21 cellular contexts compared by ENCODE assay signal in the genomic region with DNA sequence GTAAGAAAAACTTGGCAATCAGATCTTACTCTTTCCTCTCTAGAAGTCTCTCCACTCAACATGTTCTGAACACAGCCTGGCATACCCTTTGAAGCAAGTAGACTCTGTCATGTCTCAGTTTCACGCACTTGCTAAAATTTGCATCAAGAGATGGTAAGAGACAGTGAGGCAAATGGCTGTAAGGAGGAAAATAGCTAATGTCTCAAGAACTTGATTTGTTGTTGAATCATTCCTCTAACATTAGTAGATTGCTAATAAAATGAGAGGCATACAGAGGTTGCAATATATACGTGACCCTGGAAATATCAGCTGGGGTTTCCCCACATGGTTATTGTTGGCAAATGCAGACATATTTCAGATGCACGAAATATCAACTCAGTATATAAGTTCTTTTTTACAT. TPM values are rescaled to one million over a fixed set of nuclear protein-coding genes. Genes with fewer than 3 reads are reported as not detected.
DNase-seq lines count a peak whose midpoint lies in the region; ATAC-seq and TF ChIP-seq lines count a peak whose summit lies in the region.
"Had no signal": no experiment of that assay in that cellular context is flagged by ENCODE, and none has a peak within 500 bp of the region (broad histone marks: within the 10 kb centered on the region; RNA-seq: fewer than 3 reads in every experiment).

No MANE protein-coding gene starts in this region.

- H3K4me3 ChIP-seq in breast epithelium (no peak overlapping the region), cardiac fibroblast (replicated peaks in 1 of 2; ENCODE audit: low read depth in 2 of 2, low read length in 2 of 2) (no peak overlapping the region), fibroblast of the aortic adventitia (ENCODE audit: low read depth, low read length) (no peak overlapping the region), smooth muscle cell (no peak overlapping the region)
- H3K4me3 ChIP-seq: BLaER1 had no signal

- intact Hi-C loops in MCF 10A (cut with micrococcal nuclease) = no loop called here
- intact Hi-C loops in breast epithelium (cut with DNase I; ENCODE audit: low total_unique reads) = no loop called here

- TF ChIP-seq POLR2A in breast epithelium (IDR thresholded peaks at IDR 0.05) = no peak

- H3K36me3 Mint-ChIP-seq in MCF 10A (ENCODE audit: insufficient read depth, unreplicated experiment) = peaks cover 6% of the 10 kb centered on the region
- H3K36me3 Mint-ChIP-seq: CD8-positive, alpha-beta memory T cell; IgD-negative memory B cell had no signal

- H3K36me3 ChIP-seq in breast epithelium (no peaks in the 10 kb centered on the region), smooth muscle cell (ENCODE audit: low read depth) (no peaks in the 10 kb centered on the region)
- H3K36me3 ChIP-seq: BLaER1 had no signal

- no peaks in the 10 kb centered on the region for H3K9me3 ChIP-seq in breast epithelium
- H3K9me3 ChIP-seq in smooth muscle cell (replicated peaks; ENCODE audit: low read depth) = no peaks in the 10 kb centered on the region
- H3K9me3 ChIP-seq: BLaER1 had no signal

- H3K27me3 ChIP-seq in breast epithelium (no peaks in the 10 kb centered on the region), smooth muscle cell (ENCODE audit: low read depth) (no peaks in the 10 kb centered on the region)
- H3K27me3 ChIP-seq: BLaER1 had no signal

- H3K79me2 ChIP-seq in smooth muscle cell (ENCODE audit: low read depth) = no peaks in the 10 kb centered on the region

- no peak overlapping the region for H3K4me3 Mint-ChIP-seq in MCF 10A (ENCODE audit: unreplicated experiment)
- H3K4me3 Mint-ChIP-seq: CD8-positive, alpha-beta memory T cell; H9; IgD-negative memory B cell had no signal

- BruUV-seq in MCF 10A (replicated peaks; lab: Mats Ljungman, UMichigan) = no TSS peak

- CTCF ChIA-PET in MCF 10A (lab: Yijun Ruan, JAX) = no interaction called here

- H3K4me1 Mint-ChIP-seq in MCF 10A (ENCODE audit: insufficient read depth, unreplicated experiment) = peaks cover 7% of the 10 kb centered on the region
- H3K4me1 Mint-ChIP-seq: CD8-positive, alpha-beta memory T cell; H9; IgD-negative memory B cell had no signal

- H3K27me3 Mint-ChIP-seq in MCF 10A (ENCODE audit: insufficient read depth, unreplicated experiment) = no peaks in the 10 kb centered on the region
- H3K27me3 Mint-ChIP-seq: IgD-negative memory B cell had no signal

- DNase-seq in MCF 10A (ENCODE audit: unreplicated experiment) (peak; percentile 27), breast epithelium (ENCODE audit: low spot score in 2 of 2) (no peak), cardiac fibroblast (ENCODE audit: low read depth in 2 of 2) (peak; percentile 53 to 88), fibroblast of the aortic adventitia (ENCODE audit: low read depth) (peak; percentile 47), smooth muscle cell (lab: John Stamatoyannopoulos, UW; ENCODE audit: unreplicated experiment) (no peak)
- DNase-seq in activated effector memory CD4-positive, alpha-beta T cell treated with Interleukin-2 at 50 U/mL for 16 hours = no peak
- DNase-seq: CD8-positive, alpha-beta memory T cell; DMS79 treated with DMSO at 0.1 percent for 48 hours; GF-D8; H9; Kasumi-1; NCI-H1105; NCI-H1694; NCI-H526 treated with DMSO at 0.1 percent for 48 hours; SHP77 had no signal

- H3K9ac ChIP-seq in smooth muscle cell (ENCODE audit: low read depth) = no peak overlapping the region
- H3K9ac ChIP-seq: BLaER1 had no signal

- ATAC-seq in HG03139 (IDR thresholded peaks at IDR 0.05; ENCODE audit: unreplicated experiment) = no peak
- no peak for ATAC-seq in GM19455 (IDR thresholded peaks at IDR 0.05; ENCODE audit: unreplicated experiment)

- no peaks in the 10 kb centered on the region for H4K20me1 ChIP-seq in smooth muscle cell (ENCODE audit: low read depth)
- H4K20me1 ChIP-seq: BLaER1 had no signal

- no peaks in the 10 kb centered on the region for H3F3A ChIP-seq in smooth muscle cell (ENCODE audit: low read depth)

- POLR2A ChIA-PET in MCF 10A (lab: Yijun Ruan, JAX) = no interaction called here

- H3K27ac Mint-ChIP-seq in MCF 10A (ENCODE audit: low read depth, unreplicated experiment) = no peak overlapping the region
- H3K27ac Mint-ChIP-seq: CD8-positive, alpha-beta memory T cell; H9; IgD-negative memory B cell had no signal

- H2AFZ ChIP-seq in smooth muscle cell (ENCODE audit: low read depth) = peak overlapping the region; percentile 56

- 76% methylated on average over 3 of the region's 3 CpGs for WGBS in smooth muscle cell (ENCODE audit: low lambda C conversion rate)

- H3K27ac ChIP-seq in breast epithelium (no peak overlapping the region), smooth muscle cell (ENCODE audit: low read depth) (no peak overlapping the region)
- H3K27ac ChIP-seq: 22Rv1, BLaER1 had no signal

- H3K4me2 ChIP-seq in smooth muscle cell = no peak overlapping the region
- H3K4me2 ChIP-seq: BLaER1 had no signal

- no peak for TF ChIP-seq CTCF in MCF 10A (IDR thresholded peaks at IDR 0.05; ENCODE audit: unreplicated experiment)
- TF ChIP-seq CTCF in breast epithelium (IDR thresholded peaks at IDR 0.05) = no peak
- TF ChIP-seq CTCF in cardiac fibroblast (IDR thresholded peaks at IDR 0.05; ENCODE audit: low read depth, low read length) = no peak
- TF ChIP-seq CTCF in fibroblast of the aortic adventitia (IDR thresholded peaks at IDR 0.05; ENCODE audit: insufficient read depth, low read length) = no peak
- TF ChIP-seq CTCF in smooth muscle cell (IDR thresholded peaks at IDR 0.05; ENCODE audit: borderline replicate concordance, insufficient read depth, poor library complexity, severe bottlenecking) = no peak

- H3K4me1 ChIP-seq in breast epithelium = no peaks in the 10 kb centered on the region
- no peaks in the 10 kb centered on the region for H3K4me1 ChIP-seq in smooth muscle cell (ENCODE audit: low read depth)

- peaks cover 11% of the 10 kb centered on the region for H3K9me3 Mint-ChIP-seq in MCF 10A (ENCODE audit: unreplicated experiment)

RNA-seq across cellular contexts. Expression of a gene that starts 27.4 kb away (rescaled TPM):
- total RNA-seq in MCF 10A (2022) (2.9 and 3.1 TPM in 2 replicates), breast epithelium (100 to 1,000 TPM in 1 of 3 donors, 10 to 100 TPM in 2; 17.4 to 170 (median 41.1) TPM), fibroblast of the aortic adventitia (ENCODE audit: low replicate concordance) (83.2 and 108 TPM in 2 replicates), smooth muscle cell (0.54 and 0.58 TPM in 2 replicates)
- polyA plus RNA-seq in smooth muscle cell = 0.47 and 0.54 TPM in 2 replicates
- total RNA-seq: CD8-positive, alpha-beta memory T cell; OCI-LY7 had no signal
- polyA plus RNA-seq: CD8-positive, alpha-beta memory T cell; IgD-negative memory B cell had no signal

Comparison
In these comparisons a context has a peak if more than half of its experiments do, and no peak if none do; other contexts are left out.
1. DNase-seq: peak in MCF 10A (single experiment), cardiac fibroblast (2 of 2) and fibroblast of the aortic adventitia (single experiment); none in breast epithelium (0 of 2), smooth muscle cell (single experiment) and activated effector memory CD4-positive, alpha-beta T cell treated with Interleukin-2 at 50 U/mL for 16 hours (single experiment).